In genomic region chr1:210200090-210200736, GRCh38 we compare ENCODE assay signal across 21 cellular contexts. TPM values are rescaled to one million over a fixed set of nuclear protein-coding genes. Genes with fewer than 3 reads are reported as not detected.
DNase-seq lines count a peak whose midpoint lies in the region; ATAC-seq and TF ChIP-seq lines count a peak whose summit lies in the region.
"Had no signal": no experiment of that assay in that cellular context is flagged by ENCODE, and none has a peak within 500 bp of the region (broad histone marks: within the 10 kb centered on the region; RNA-seq: fewer than 3 reads in every experiment).

No MANE protein-coding gene starts in this region.

- H3K9ac ChIP-seq in SK-N-SH = no peak overlapping the region
- H3K9ac ChIP-seq in OCI-LY3 (ENCODE audit: low read length) = no peak overlapping the region

- no peaks in the 10 kb centered on the region for H3K27me3 ChIP-seq in SK-N-SH (ENCODE audit: insufficient read depth)
- H3K27me3 ChIP-seq in OCI-LY3 (ENCODE audit: low read depth, low read length) = peaks cover 27% of the 10 kb centered on the region
- H3K27me3 ChIP-seq in esophagus muscularis mucosa = no peaks in the 10 kb centered on the region
- no peaks in the 10 kb centered on the region for H3K27me3 ChIP-seq in transverse colon
- H3K27me3 ChIP-seq in stomach = no peaks in the 10 kb centered on the region
- H3K27me3 ChIP-seq in suprapubic skin = no peaks in the 10 kb centered on the region
- H3K27me3 ChIP-seq: SJCRH30, vagina had no signal

- no peaks in the 10 kb centered on the region for H3K9me2 ChIP-seq in SK-N-SH

- ATAC-seq in SK-N-SH treated with all-trans-retinoic acid at 6 μM for 48 hours = no peak
- ATAC-seq: GM12878 had no signal

- peak; percentile 52; the same call in 1 of the 2 replicates for TF ChIP-seq RAD21 in SK-N-SH (IDR thresholded peaks at IDR 0.05; ENCODE audit: low read length)

- POLR2A ChIA-PET in SK-N-SH (lab: Yijun Ruan, JAX) = no interaction called here

- H3K79me2 ChIP-seq in SK-N-SH (ENCODE audit: insufficient read depth) (no peaks in the 10 kb centered on the region), OCI-LY3 (ENCODE audit: low read length) (no peaks in the 10 kb centered on the region)

- H2AFZ ChIP-seq in SK-N-SH (ENCODE audit: low read depth) = no peak overlapping the region
- no peak overlapping the region for H2AFZ ChIP-seq in OCI-LY3 (ENCODE audit: low read depth, low read length)

- 78% methylated on average over 3 of the region's 3 CpGs for WGBS in SK-N-SH (ENCODE audit: low lambda C conversion rate)
- WGBS in esophagus muscularis mucosa = 59% methylated on average over 3 of the region's 3 CpGs
- 46 to 51% methylated on average over 3 of the region's 3 CpGs for WGBS in transverse colon (ENCODE audit: low coverage in 1 of 2), 2 donors
- 39 to 63% (median 51%) methylated on average over 3 of the region's 3 CpGs for WGBS in stomach, 5 donors
- WGBS in suprapubic skin = 48% methylated on average over 3 of the region's 3 CpGs

- H3K27ac ChIP-seq in SK-N-SH (ENCODE audit: low read depth in 2 of 2, low read length in 1 of 2) = no peak overlapping the region
- no peak overlapping the region for H3K27ac ChIP-seq in OCI-LY3 (ENCODE audit: low read length)
- H3K27ac ChIP-seq in esophagus muscularis mucosa (replicated peaks in 1 of 4) = no peak overlapping the region
- H3K27ac ChIP-seq in transverse colon = no peak overlapping the region
- no peak overlapping the region for H3K27ac ChIP-seq in stomach
- H3K27ac ChIP-seq in suprapubic skin = no peak overlapping the region
- H3K27ac ChIP-seq: SJCRH30, vagina had no signal

- TF ChIP-seq POLR2A in esophagus muscularis mucosa (IDR thresholded peaks at IDR 0.05; ENCODE audit: low read depth) (no peak), transverse colon (IDR thresholded peaks at IDR 0.05) (no peak), stomach (IDR thresholded peaks at IDR 0.05) (no peak), suprapubic skin (IDR thresholded peaks at IDR 0.05) (no peak)

- H3K4me2 ChIP-seq in SK-N-SH (no peak overlapping the region), OCI-LY3 (ENCODE audit: low read length) (no peak overlapping the region)

- H3F3A ChIP-seq in SK-N-SH (replicated peaks; ENCODE audit: insufficient read depth) = no peaks in the 10 kb centered on the region

- CTCF ChIA-PET in SK-N-SH (lab: Yijun Ruan, JAX) = interaction anchor here (1.0 to 2.2 kb wide), 8 partner anchors 15 to 934 kb away, joined by 3 to 6 read pairs (median 4); partner anchors contain the start of gene KCNH1

- intact Hi-C loops in esophagus muscularis mucosa (cut with DNase I) = loop anchor here (2.0 kb wide), 1 partner anchor 111 kb away; no protein-coding TSS in a partner anchor
- intact Hi-C loops in transverse colon (cut with DNase I; ENCODE audit: low total_unique reads) = loop anchor here (5.0 kb wide), 1 partner anchor 112 kb away; no protein-coding TSS in a partner anchor
- intact Hi-C loops in stomach (cut with DNase I; ENCODE audit: low total_unique reads) = loop anchor here (10.0 kb wide), 1 partner anchor 115 kb away; no protein-coding TSS in a partner anchor

- TF ChIP-seq EP300 in SK-N-SH (IDR thresholded peaks at IDR 0.05; ENCODE audit: borderline replicate concordance in 1 of 2, low read depth in 1 of 2, low read length in 1 of 2) (no peak), esophagus muscularis mucosa (IDR thresholded peaks at IDR 0.05) (no peak), transverse colon (IDR thresholded peaks at IDR 0.05; ENCODE audit: low read depth) (no peak), stomach (IDR thresholded peaks at IDR 0.05) (no peak), suprapubic skin (IDR thresholded peaks at IDR 0.05) (no peak)

- TF ChIP-seq CTCF in SK-N-SH (IDR thresholded peaks at IDR 0.05) = no peak
- TF ChIP-seq CTCF in OCI-LY3 (IDR thresholded peaks at IDR 0.05; ENCODE audit: low read depth, low read length) = peak; percentile 13
- peak; percentile 32 to 41 (median 35) for TF ChIP-seq CTCF in esophagus muscularis mucosa (IDR thresholded peaks at IDR 0.05)
- peak; percentile 20 to 40 (median 29) for TF ChIP-seq CTCF in transverse colon (IDR thresholded peaks at IDR 0.05)
- peak in 1 of 7 experiments; percentile 20 for TF ChIP-seq CTCF in stomach (IDR thresholded peaks at IDR 0.05)
- no peak for TF ChIP-seq CTCF in suprapubic skin (IDR thresholded peaks at IDR 0.05)

- DNase-seq in SK-N-SH = no peak
- no peak for DNase-seq in esophagus muscularis mucosa (ENCODE audit: extremely low spot score)
- no peak for DNase-seq in transverse colon
- DNase-seq in MV-4-11 (lab: John Stamatoyannopoulos, UW) = no peak
- DNase-seq in stomach = no peak
- DNase-seq in suprapubic skin (ENCODE audit: low spot score in 2 of 2) = no peak
- DNase-seq: ACHN; activated B cell treated with CpG ODN at 0.5 μM for 24 hours; activated CD4-positive, alpha-beta memory T cell treated with anti-CD3 and anti-CD28 coated beads for 36 hours; activated T-cell treated with anti-CD3 and anti-CD28 coated beads for 4 hours; C1 segment of cervical spinal cord; dermis blood vessel endothelial cell; Karpas-422; kidney; NCI-H526; SJCRH30 had no signal

- H3K36me3 ChIP-seq in SK-N-SH (replicated peaks in 1 of 2; ENCODE audit: control insufficient read depth in 1 of 2, insufficient read depth in 2 of 2, low read length in 1 of 2) (no peaks in the 10 kb centered on the region), OCI-LY3 (replicated peaks; ENCODE audit: low read depth, low read length) (no peaks in the 10 kb centered on the region), esophagus muscularis mucosa (no peaks in the 10 kb centered on the region), transverse colon (no peaks in the 10 kb centered on the region), stomach (no peaks in the 10 kb centered on the region), suprapubic skin (no peaks in the 10 kb centered on the region)
- H3K36me3 ChIP-seq: SJCRH30, vagina had no signal

- in situ Hi-C loops in transverse colon (cut with MboI; ENCODE audit: low pct_ligation_motif_present in 1 of 4, low pct_unique_long_range_greater_than_20kb in 1 of 4, low sequenced_read_pairs in 3 of 4) = no loop called here

- H3K4me1 ChIP-seq in SK-N-SH (ENCODE audit: control insufficient read depth in 1 of 2, insufficient read depth in 2 of 2, low read depth in 1 of 2, low read length in 1 of 2) (no peaks in the 10 kb centered on the region; a peak in 1 of 4 replicates), OCI-LY3 (ENCODE audit: low read length) (no peaks in the 10 kb centered on the region), esophagus muscularis mucosa (no peaks in the 10 kb centered on the region), transverse colon (no peaks in the 10 kb centered on the region), stomach (no peaks in the 10 kb centered on the region), suprapubic skin (no peaks in the 10 kb centered on the region)
- H3K4me1 ChIP-seq: SJCRH30, vagina had no signal

- H4K20me1 ChIP-seq in SK-N-SH (ENCODE audit: insufficient read depth) (no peaks in the 10 kb centered on the region), OCI-LY3 (ENCODE audit: insufficient read depth, low read length) (no peaks in the 10 kb centered on the region)

- H3K9me3 ChIP-seq in SK-N-SH (no peaks in the 10 kb centered on the region; the same call in 1 of the 2 replicates), OCI-LY3 (ENCODE audit: insufficient read depth, low read length) (no peaks in the 10 kb centered on the region), esophagus muscularis mucosa (peaks cover 0 to 14% (median 12%) of the 10 kb centered on the region in 4 donors), transverse colon (peaks cover 9 to 10% of the 10 kb centered on the region in 2 donors), stomach (peaks cover 10 to 18% (median 13%) of the 10 kb centered on the region in 4 donors), suprapubic skin (no peaks in the 10 kb centered on the region)
- H3K9me3 ChIP-seq: vagina had no signal

- H3K4me3 ChIP-seq in SK-N-SH (ENCODE audit: low read depth in 2 of 2, low read length in 1 of 2) = no peak overlapping the region
- no peak overlapping the region for H3K4me3 ChIP-seq in OCI-LY3 (ENCODE audit: low read length)
- H3K4me3 ChIP-seq in esophagus muscularis mucosa = no peak overlapping the region
- no peak overlapping the region for H3K4me3 ChIP-seq in transverse colon
- no peak overlapping the region for H3K4me3 ChIP-seq in stomach
- no peak overlapping the region for H3K4me3 ChIP-seq in suprapubic skin
- H3K4me3 ChIP-seq: GM12878, SJCRH30, vagina had no signal

TF ChIP-seq in SK-N-SH, 30 proteins besides CTCF, POLR2A, EP300 and RAD21:
- TF ChIP-seq CHD2 (IDR thresholded peaks at IDR 0.05; ENCODE audit: low read length, partially characterized antibody) = no peak
- no peak for TF ChIP-seq JUND (IDR thresholded peaks at IDR 0.05)
- no peak for TF ChIP-seq MEF2A (IDR thresholded peaks at IDR 0.05; ENCODE audit: borderline replicate concordance, low read depth)
- no peak for TF ChIP-seq GATA2 (CRISPR knock-in tag; IDR thresholded peaks at IDR 0.05)
- no peak for TF ChIP-seq RXRA (IDR thresholded peaks at IDR 0.05; ENCODE audit: borderline replicate concordance, low read depth)
- TF ChIP-seq RFX5 (IDR thresholded peaks at IDR 0.05; ENCODE audit: low read length) = no peak

TF ChIP-seq in SK-N-SH treated with all-trans-retinoic acid at 6 μM for 48 hours, 23 proteins besides CTCF, POLR2A, EP300 and RAD21 (continues in another document):
- TF ChIP-seq ZNF565 (CRISPR knock-in tag; conservative IDR thresholded peaks at IDR 0.05; ENCODE audit: low read depth) = no peak
- TF ChIP-seq SNAI2 (CRISPR knock-in tag; IDR thresholded peaks at IDR 0.05) = no peak
- TF ChIP-seq RARB (CRISPR knock-in tag; IDR thresholded peaks at IDR 0.05) = no peak
- TF ChIP-seq ZFP30 (CRISPR knock-in tag; IDR thresholded peaks at IDR 0.05) = no peak
- no peak for TF ChIP-seq GLIS3 (CRISPR knock-in tag; IDR thresholded peaks at IDR 0.05)
- no peak for TF ChIP-seq OSR1 (CRISPR knock-in tag; IDR thresholded peaks at IDR 0.05)
- no peak for TF ChIP-seq CSDC2 (CRISPR knock-in tag; IDR thresholded peaks at IDR 0.05)
- TF ChIP-seq TOX (CRISPR knock-in tag; IDR thresholded peaks at IDR 0.05; ENCODE audit: borderline replicate concordance) = no peak
- TF ChIP-seq TCF4 (CRISPR knock-in tag; IDR thresholded peaks at IDR 0.05; ENCODE audit: borderline replicate concordance) = no peak

RNA-seq across cellular contexts. Expression of gene SERTAD4, which starts 32.4 kb away (rescaled TPM):
- polyA plus RNA-seq in SK-N-SH (2012; rRNA removed) (2.6 and 2.9 TPM in 2 replicates), stomach (1 to 10 TPM in 2 of 3 donors, under 1 TPM in 1; 0.46 to 3.7 (median 2.2) TPM)
- polyA plus RNA-seq in SK-N-SH (2012; cell fraction: cytosol; rRNA removed) = 2.8 and 3.5 TPM in 2 replicates
- 1.8 and 3.0 TPM in 2 replicates for polyA plus RNA-seq in SK-N-SH (2012; cell fraction: nucleus; rRNA removed)
- total RNA-seq in esophagus muscularis mucosa (1 to 10 TPM; 1.8 to 2.6 (median 2.1) TPM), transverse colon (1 to 10 TPM in 3 of 4 donors, under 1 TPM in 1; 0.60 to 6.7 (median 2.0) TPM), stomach (1 to 10 TPM in 4 of 5 donors, under 1 TPM in 1; 0.29 to 5.4 (median 2.9) TPM), suprapubic skin (10 to 100 TPM in 3 of 4 donors, 1 to 10 TPM in 1; 8.5 to 24.1 (median 16.8) TPM)
- total RNA-seq: activated B cell treated with CpG ODN at 0.5 μM for 24 hours; activated CD4-positive, alpha-beta memory T cell treated with anti-CD3 and anti-CD28 coated beads for 36 hours; GM12878; OCI-LY7 had no signal
- polyA plus RNA-seq: GM12878 had no signal

Comparison
In these comparisons a context has a peak if more than half of its experiments do, and no peak if none do; other contexts are left out.
1. CTCF ChIP-seq: peak in OCI-LY3 (single experiment), esophagus muscularis mucosa (3 of 3) and transverse colon (5 of 5); none in SK-N-SH (single experiment) and suprapubic skin (0 of 2).